In genomic region chr1:214475746-214476145, GRCh38 we compare ENCODE assay signal across 1 cellular context.
TF ChIP-seq lines count a peak whose summit lies in the region.

No MANE protein-coding gene starts in this region.

TF ChIP-seq in WTC11, 78 proteins besides CTCF, POLR2A, EP300 and RAD21:
- TF ChIP-seq PRDM15 (CRISPR knock-in tag; IDR thresholded peaks at IDR 0.05) (no peak), SOX15 (CRISPR knock-in tag; IDR thresholded peaks at IDR 0.05) (no peak), CDX4 (CRISPR knock-in tag; IDR thresholded peaks at IDR 0.05; ENCODE audit: borderline replicate concordance) (no peak), ATF3 (CRISPR knock-in tag; conservative IDR thresholded peaks at IDR 0.05) (no peak), MLX (CRISPR knock-in tag; IDR thresholded peaks at IDR 0.05) (no peak), ZNF317 (CRISPR knock-in tag; IDR thresholded peaks at IDR 0.05; ENCODE audit: borderline replicate concordance, low read depth) (no peak), ZNF396 (CRISPR knock-in tag; IDR thresholded peaks at IDR 0.05; ENCODE audit: borderline replicate concordance) (no peak)
